7 cellular contexts compared by ENCODE assay signal in genomic region chr11:47268448-47269001, GRCh38. TPM values are rescaled to one million over a fixed set of nuclear protein-coding genes. Genes with fewer than 3 reads are reported as not detected.
A peak's percentile ranks its signal among the peaks of the same experiment; 100 is the strongest.
DNase-seq lines count a peak whose midpoint lies in the region; ATAC-seq and TF ChIP-seq lines count a peak whose summit lies in the region.

No MANE protein-coding gene starts in this region.

- peaks cover 18% of the 10 kb centered on the region for H3K4me1 ChIP-seq in iPS-15b (ENCODE audit: control insufficient read depth, insufficient read depth, low read length)
- H3K4me1 ChIP-seq in spleen = peaks cover 30 to 80% (median 62%) of the 10 kb centered on the region in 6 donors

- TF ChIP-seq CTCF in spleen (IDR thresholded peaks at IDR 0.05 in 8 of 11, conservative IDR thresholded peaks at IDR 0.05 in 3 of 11) = no peak

- H3K4me3 ChIP-seq in H7 (ENCODE audit: insufficient read depth, low read depth, low read length) (peak overlapping the region; percentile 82; the same call in 1 of the 2 replicates), iPS-15b (ENCODE audit: low read depth, low read length) (peak overlapping the region; percentile 87), spleen (peak overlapping the region in 7 of 8 donors; percentile 63 to 93 (median 72))

- DNase-seq in H7 (no peak), T-helper 17 cell (no peak), spleen (peak; percentile 78), erythroblast (lab: John Stamatoyannopoulos, UW) (no peak)

- H3K4me1 Mint-ChIP-seq in T-helper 17 cell = peaks cover 37% of the 10 kb centered on the region

- H3K27me3 ChIP-seq in H7 (ENCODE audit: control insufficient read depth, insufficient read depth, low read length) (no peaks in the 10 kb centered on the region), iPS-15b (ENCODE audit: control insufficient read depth, insufficient read depth, low read length) (no peaks in the 10 kb centered on the region), spleen (replicated peaks in 1 of 7) (no peaks in the 10 kb centered on the region)

- intact Hi-C loops in spleen (cut with DNase I; ENCODE audit: low total_unique reads) = no loop called here

- no peaks in the 10 kb centered on the region for H3K27me3 Mint-ChIP-seq in T-helper 17 cell

- peak overlapping the region; percentile 98 for H3K27ac Mint-ChIP-seq in T-helper 17 cell

- H3K36me3 Mint-ChIP-seq in T-helper 17 cell (ENCODE audit: low read depth) = no peaks in the 10 kb centered on the region

- ATAC-seq in T-helper 17 cell (no peak), esophagus mucosa (no peak), HG03439 (IDR thresholded peaks at IDR 0.05; ENCODE audit: unreplicated experiment) (no peak)

- H3K9me3 ChIP-seq in T-helper 17 cell (ENCODE audit: control insufficient read depth, low read length, poor library complexity, severe bottlenecking) (no peaks in the 10 kb centered on the region), iPS-15b (ENCODE audit: control insufficient read depth, insufficient read depth, low read length) (no peaks in the 10 kb centered on the region), spleen (no peaks in the 10 kb centered on the region)

- WGBS in spleen, 5 donors = 33 to 43% (median 40%) methylated on average over 13 of the region's 13 CpGs

- H3K27ac ChIP-seq in spleen = peak overlapping the region; percentile 96 to 99 (median 98)

- no peaks in the 10 kb centered on the region; the same call in 1 of the 2 replicates for H3K36me3 ChIP-seq in H7 (replicated peaks; ENCODE audit: control insufficient read depth, insufficient read depth, low read length)
- no peaks in the 10 kb centered on the region for H3K36me3 ChIP-seq in iPS-15b (ENCODE audit: control insufficient read depth, insufficient read depth, low read length)
- H3K36me3 ChIP-seq in spleen = peaks cover 0 to 5% (median 0%) of the 10 kb centered on the region in 6 donors

- TF ChIP-seq POLR2A in spleen (IDR thresholded peaks at IDR 0.05) (no peak), erythroblast (IDR thresholded peaks at IDR 0.05; ENCODE audit: low read length) (no peak)

- peak overlapping the region; percentile 83 for H3K9ac ChIP-seq in iPS-15b (ENCODE audit: low read depth, low read length)

- peak overlapping the region; percentile 92 for H3K4me3 Mint-ChIP-seq in T-helper 17 cell

RNA-seq across cellular contexts. Expression of gene MADD, which starts 1.4 kb away (rescaled TPM):
- total RNA-seq in H7 (2014; rRNA removed; shearing (Covaris generic)) = 21.3 and 22.7 TPM in 2 replicates
- total RNA-seq in T-helper 17 cell = 100 to 1,000 TPM; 155 to 209 TPM
- total RNA-seq in spleen = 10 to 100 TPM; 53.6 to 82.4 (median 70.1) TPM
- polyA plus RNA-seq in spleen = 10 to 100 TPM; 15.7 to 35.0 (median 26.1) TPM
- total RNA-seq in esophagus mucosa = 11.4 TPM

RNA-seq across cellular contexts. Expression of gene NR1H3, which starts 10.7 kb away (rescaled TPM):
- 22.4 and 25.4 TPM in 2 replicates for total RNA-seq in H7 (2014; rRNA removed; shearing (Covaris generic))
- total RNA-seq in T-helper 17 cell (1 to 10 TPM; 2.2 to 4.3 TPM), spleen (100 to 1,000 TPM in 5 of 7 donors, 10 to 100 TPM in 2; 59.1 to 129 (median 119) TPM), esophagus mucosa (5.8 TPM)
- 100 to 1,000 TPM; 136 to 227 (median 219) TPM for polyA plus RNA-seq in spleen

RNA-seq across cellular contexts. Expression of gene ACP2, which starts 19.9 kb away (rescaled TPM):
- total RNA-seq in H7 (2014; rRNA removed; shearing (Covaris generic)) = 24.2 and 25.5 TPM in 2 replicates
- total RNA-seq in T-helper 17 cell (10 to 100 TPM; 19.6 to 23.1 TPM), spleen (100 to 1,000 TPM in 2 of 7 donors, 10 to 100 TPM in 5; 43.9 to 113 (median 59.8) TPM), esophagus mucosa (12.7 TPM)
- 10 to 100 TPM; 18.9 to 34.4 (median 19.9) TPM for polyA plus RNA-seq in spleen

RNA-seq across cellular contexts. Expression of gene DDB2, which starts 53.8 kb away (rescaled TPM):
- total RNA-seq in H7 (2014; rRNA removed; shearing (Covaris generic)) = 13.9 and 23.7 TPM in 2 replicates
- total RNA-seq in T-helper 17 cell (10 to 100 TPM; 75.3 to 77.0 TPM), spleen (10 to 100 TPM; 29.5 to 66.3 (median 42.5) TPM), esophagus mucosa (49.3 TPM)
- 100 to 1,000 TPM in 1 of 3 donors, 10 to 100 TPM in 2; 49.4 to 173 (median 72.7) TPM for polyA plus RNA-seq in spleen
